In the genomic region with DNA sequence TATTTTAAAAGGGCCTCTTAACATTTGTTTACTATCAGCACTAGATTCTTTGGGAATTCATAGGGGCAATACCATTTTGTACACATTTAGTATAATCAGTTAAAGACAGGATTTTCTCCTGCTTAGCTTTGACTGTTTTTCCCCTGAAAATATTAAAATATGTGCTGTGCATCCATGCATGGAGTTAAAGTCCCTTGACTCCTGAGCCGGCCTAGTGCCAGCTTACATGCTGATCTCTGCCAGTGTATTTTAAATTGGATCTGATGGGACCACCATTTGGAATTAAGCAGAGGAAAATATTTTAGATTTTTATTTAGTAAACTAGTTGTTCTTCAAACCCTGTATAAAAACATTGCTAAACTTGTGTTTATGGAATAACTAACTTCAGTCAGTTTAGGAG, we compare ENCODE assay signal across 22 cellular contexts.
"Had no signal": no experiment of that assay in that cellular context is flagged by ENCODE, and none has a peak within 500 bp of the region (broad histone marks: within the 10 kb centered on the region; RNA-seq: fewer than 3 reads in every experiment).

No MANE protein-coding gene starts in this region.

- H3K4me3 Mint-ChIP-seq: memory B cell; naive B cell; natural killer cell treated with Interleukin-12 subunit alpha and Interleukin-12 subunit beta and Interleukin-15 and Interleukin-18, amount 100 ng/mL, for 72 hours; neural crest cell; stimulated activated effector memory CD8-positive, alpha-beta T cell treated with anti-CD3 and anti-CD28 coated beads, Interleukin-12 subunit alpha, Interleukin-12 subunit beta, amount 100 ng/mL, for 72 hours; type B pancreatic cell had no signal

- H3K27ac Mint-ChIP-seq: memory B cell; naive B cell; natural killer cell treated with Interleukin-12 subunit alpha and Interleukin-12 subunit beta and Interleukin-15 and Interleukin-18, amount 100 ng/mL, for 72 hours; progenitor cell of endocrine pancreas; stimulated activated effector memory CD8-positive, alpha-beta T cell treated with anti-CD3 and anti-CD28 coated beads, Interleukin-12 subunit alpha, Interleukin-12 subunit beta, amount 100 ng/mL, for 72 hours; type B pancreatic cell had no signal

- H3K27me3 Mint-ChIP-seq: memory B cell; naive B cell; natural killer cell treated with Interleukin-12 subunit alpha and Interleukin-12 subunit beta and Interleukin-15 and Interleukin-18, amount 100 ng/mL, for 72 hours; progenitor cell of endocrine pancreas; type B pancreatic cell had no signal

- DNase-seq: effector CD4-positive, alpha-beta T cell; foreskin fibroblast; gastrocnemius medialis; head of caudate nucleus; kidney; mucosa of descending colon; naive B cell; right cardiac atrium; sigmoid colon; stimulated activated CD4-positive, alpha-beta T cell treated with anti-CD3 and anti-CD28 coated beads, Interleukin-2, amount 100 ng/mL, for 24 hours; stimulated activated CD4-positive, alpha-beta T cell treated with anti-CD3 and anti-CD28 coated beads, Interleukin-4, amount 100 ng/mL, for 24 hours; stimulated activated naive CD4-positive, alpha-beta T cell treated with Interleukin-2 at 50 U/mL for 16 hours; stomach; tibial artery had no signal

- ATAC-seq: esophagus mucosa; gastrocnemius medialis; left lobe of liver; mucosa of descending colon; natural killer cell treated with Interleukin-12 subunit alpha and Interleukin-12 subunit beta and Interleukin-15 and Interleukin-18, amount 100 ng/mL, for 72 hours; right cardiac atrium; stimulated activated effector memory CD8-positive, alpha-beta T cell treated with anti-CD3 and anti-CD28 coated beads, Interleukin-12 subunit alpha, Interleukin-12 subunit beta, amount 100 ng/mL, for 72 hours had no signal

- H3K4me1 Mint-ChIP-seq: memory B cell; neural crest cell; stimulated activated effector memory CD8-positive, alpha-beta T cell treated with anti-CD3 and anti-CD28 coated beads, Interleukin-12 subunit alpha, Interleukin-12 subunit beta, amount 100 ng/mL, for 72 hours had no signal
